26 cellular contexts compared by ENCODE assay signal in the genomic region with DNA sequence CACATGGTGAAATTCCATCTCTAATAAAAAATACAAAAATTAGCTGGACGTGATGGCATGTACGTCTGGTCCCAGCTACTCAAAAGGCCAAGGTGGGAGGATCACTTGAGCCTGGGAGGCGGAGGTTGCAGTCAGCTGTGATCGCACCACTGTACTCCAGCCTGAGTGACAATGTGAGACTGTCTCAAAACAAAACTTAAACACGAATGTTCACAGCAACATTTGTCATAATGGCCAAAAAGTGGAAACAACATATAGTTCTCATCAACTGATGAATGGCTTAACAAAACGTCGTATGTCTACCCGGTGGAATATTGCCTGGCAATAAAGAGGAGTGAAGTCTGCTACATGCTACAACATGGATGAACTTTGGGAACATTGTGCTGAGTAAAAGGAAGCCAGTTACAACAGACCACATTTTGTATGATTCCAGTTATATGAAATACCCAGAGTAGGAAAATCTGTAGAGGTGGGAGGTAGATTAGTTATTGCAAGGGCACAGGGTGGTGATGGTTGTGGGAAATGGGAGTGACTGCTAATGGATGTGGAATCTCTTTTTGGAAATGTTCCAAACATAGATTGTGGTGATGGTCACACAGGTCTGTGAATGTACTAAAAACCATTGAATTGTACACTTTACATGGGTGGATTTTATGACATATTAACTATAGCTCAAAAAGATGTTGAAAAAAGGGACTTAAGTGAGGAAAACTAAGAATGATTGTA.
DNase-seq lines count a peak whose midpoint lies in the region; TF ChIP-seq lines count a peak whose summit lies in the region.
"Had no signal": no experiment of that assay in that cellular context is flagged by ENCODE, and none has a peak within 500 bp of the region (broad histone marks: within the 10 kb centered on the region; RNA-seq: fewer than 3 reads in every experiment).

No MANE protein-coding gene starts in this region.

- H3K4me1 ChIP-seq in Caco-2 = no peaks in the 10 kb centered on the region; the same call in 1 of the 2 replicates
- H3K4me1 ChIP-seq: HAP-1, lower lobe of right lung had no signal

- no peaks in the 10 kb centered on the region for H3K9me3 Mint-ChIP-seq in activated CD4-positive, alpha-beta T cell treated with anti-CD3 and anti-CD28 coated beads, Interleukin-2, amount 10 ng/mL, durations not matched to agents 24 days and 14 days
- H3K9me3 Mint-ChIP-seq in Caco-2 (ENCODE audit: unreplicated experiment) = no peaks in the 10 kb centered on the region
- H3K9me3 Mint-ChIP-seq: activated naive CD4-positive, alpha-beta T cell treated with anti-CD3 and anti-CD28 coated beads, Interleukin-2, amount 10 ng/mL, durations not matched to agents 7 days and 5 days; activated T-helper 1 cell treated with anti-CD3 and anti-CD28 coated beads, Interleukin-12 subunit alpha, Interleukin-12 subunit beta, Interleukin-2, Interleukin-4 antibody, amounts not matched to agents 30 ng/mL and 10 ng/mL and 1 ng/mL, durations not matched to agents 14 hours and 24 hours and 36 hours; natural killer cell treated with Interleukin-12 subunit alpha and Interleukin-12 subunit beta and Interleukin-15 and Interleukin-18, amount 100 ng/mL, for 72 hours had no signal

- no peaks in the 10 kb centered on the region for H3K36me3 Mint-ChIP-seq in activated CD4-positive, alpha-beta T cell treated with anti-CD3 and anti-CD28 coated beads, Interleukin-2, amount 10 ng/mL, durations not matched to agents 24 days and 14 days (ENCODE audit: low read depth)
- H3K36me3 Mint-ChIP-seq in Caco-2 (ENCODE audit: insufficient read depth, unreplicated experiment) = peaks cover 19% of the 10 kb centered on the region
- H3K36me3 Mint-ChIP-seq: activated naive CD4-positive, alpha-beta T cell treated with anti-CD3 and anti-CD28 coated beads, Interleukin-2, amount 10 ng/mL, durations not matched to agents 7 days and 5 days; natural killer cell treated with Interleukin-12 subunit alpha and Interleukin-12 subunit beta and Interleukin-15 and Interleukin-18, amount 100 ng/mL, for 72 hours had no signal

- no peaks in the 10 kb centered on the region for H3K27me3 ChIP-seq in Caco-2 (replicated peaks; ENCODE audit: control insufficient read depth, insufficient read depth, low read length)
- H3K27me3 ChIP-seq: tibial artery had no signal

- CTCF ChIA-PET in Caco-2 (lab: Charles Lee) = no interaction called here

- H3K36me3 ChIP-seq in Caco-2 (ENCODE audit: control insufficient read depth, insufficient read depth, low read length) = no peaks in the 10 kb centered on the region
- H3K36me3 ChIP-seq: HAP-1, lower lobe of right lung, tibial artery had no signal

- TF ChIP-seq CTCF in astrocyte of the spinal cord (IDR thresholded peaks at IDR 0.05; ENCODE audit: low read depth, low read length) (no peak), Caco-2 (IDR thresholded peaks at IDR 0.05; ENCODE audit: insufficient read depth in 1 of 2, low read depth in 1 of 2, low read length in 1 of 2, severe bottlenecking in 1 of 2, unreplicated experiment in 1 of 2) (no peak)

- POLR2A ChIA-PET in Caco-2 (lab: Charles Lee) = no interaction called here

- peak overlapping the region; percentile 67 for H3K27ac Mint-ChIP-seq in activated CD4-positive, alpha-beta T cell treated with anti-CD3 and anti-CD28 coated beads, Interleukin-2, amount 10 ng/mL, durations not matched to agents 24 days and 14 days
- H3K27ac Mint-ChIP-seq in Caco-2 (ENCODE audit: unreplicated experiment) = no peak overlapping the region
- H3K27ac Mint-ChIP-seq: activated naive CD4-positive, alpha-beta T cell treated with anti-CD3 and anti-CD28 coated beads, Interleukin-2, amount 10 ng/mL, durations not matched to agents 7 days and 5 days; activated T-helper 1 cell treated with anti-CD3 and anti-CD28 coated beads, Interleukin-12 subunit alpha, Interleukin-12 subunit beta, Interleukin-2, Interleukin-4 antibody, amounts not matched to agents 30 ng/mL and 10 ng/mL and 1 ng/mL, durations not matched to agents 14 hours and 24 hours and 36 hours had no signal

- intact Hi-C loops in activated CD4-positive, alpha-beta T cell treated with anti-CD3 and anti-CD28 coated beads, Interleukin-2, amount 10 ng/mL, durations not matched to agents 24 days and 14 days (cut with micrococcal nuclease) = no loop called here
- intact Hi-C loops in Caco-2 (cut with micrococcal nuclease; ENCODE audit: unreplicated experiment) = no loop called here

- H3K9me3 ChIP-seq in Caco-2 = no peaks in the 10 kb centered on the region
- H3K9me3 ChIP-seq: HAP-1, lower lobe of right lung, tibial artery had no signal

- no peaks in the 10 kb centered on the region for H3K27me3 Mint-ChIP-seq in activated CD4-positive, alpha-beta T cell treated with anti-CD3 and anti-CD28 coated beads, Interleukin-2, amount 10 ng/mL, durations not matched to agents 24 days and 14 days
- no peaks in the 10 kb centered on the region for H3K27me3 Mint-ChIP-seq in Caco-2 (ENCODE audit: insufficient read depth, unreplicated experiment)
- H3K27me3 Mint-ChIP-seq: activated naive CD4-positive, alpha-beta T cell treated with anti-CD3 and anti-CD28 coated beads, Interleukin-2, amount 10 ng/mL, durations not matched to agents 7 days and 5 days; natural killer cell treated with Interleukin-12 subunit alpha and Interleukin-12 subunit beta and Interleukin-15 and Interleukin-18, amount 100 ng/mL, for 72 hours; T-helper 17 cell had no signal

- no peak overlapping the region for H3K4me3 ChIP-seq in astrocyte of the spinal cord (ENCODE audit: low read depth, low read length)
- no peak overlapping the region for H3K4me3 ChIP-seq in Caco-2 (ENCODE audit: low read depth, low read length)
- H3K4me3 ChIP-seq: HAP-1, lower lobe of right lung, SK-N-MC, smooth muscle cell, tibial artery had no signal

- no peak for DNase-seq in activated CD4-positive, alpha-beta T cell treated with anti-CD3 and anti-CD28 coated beads, Interleukin-2, amount 10 ng/mL, durations not matched to agents 24 days and 14 days
- no peak for DNase-seq in activated CD4-positive, alpha-beta T cell treated with anti-CD3 and anti-CD28 coated beads, Interleukin-2, amount 50 U/mL, for 1 hour
- DNase-seq in HT1080 (ENCODE audit: low read depth) = peak; percentile 87
- DNase-seq in astrocyte of the spinal cord (ENCODE audit: low read depth, low spot score) = peak; percentile 14
- peak; percentile 41 for DNase-seq in renal cortical epithelial cell (ENCODE audit: low read depth)
- DNase-seq in Caco-2 = no peak
- no peak for DNase-seq in SHP77 treated with DMSO at 0.1 percent for 48 hours (lab: John Stamatoyannopoulos, UW)
- DNase-seq in stimulated activated CD8-positive, alpha-beta memory T cell treated with anti-CD3 and anti-CD28 coated beads, Interleukin-4, amount 100 ng/mL, for 48 hours = no peak
- DNase-seq: 8988T; activated naive CD4-positive, alpha-beta T cell treated with anti-CD3 and anti-CD28 coated beads, Interleukin-2, amount 10 ng/mL, durations not matched to agents 7 days and 5 days; amygdala; DMS153; GDM1; glutamatergic neuron; kidney; lower lobe of right lung; NCI-H1105; NCI-H2029 treated with DMSO at 0.1 percent for 48 hours; NCI-H345; tibial artery had no signal

- no peak overlapping the region for H3K4me3 Mint-ChIP-seq in activated CD4-positive, alpha-beta T cell treated with anti-CD3 and anti-CD28 coated beads, Interleukin-2, amount 10 ng/mL, durations not matched to agents 24 days and 14 days
- H3K4me3 Mint-ChIP-seq in Caco-2 (ENCODE audit: unreplicated experiment) = no peak overlapping the region
- H3K4me3 Mint-ChIP-seq: activated naive CD4-positive, alpha-beta T cell treated with anti-CD3 and anti-CD28 coated beads, Interleukin-2, amount 10 ng/mL, durations not matched to agents 7 days and 5 days; activated T-helper 1 cell treated with anti-CD3 and anti-CD28 coated beads, Interleukin-12 subunit alpha, Interleukin-12 subunit beta, Interleukin-2, Interleukin-4 antibody, amounts not matched to agents 30 ng/mL and 10 ng/mL and 1 ng/mL, durations not matched to agents 14 hours and 24 hours and 36 hours; natural killer cell treated with Interleukin-12 subunit alpha and Interleukin-12 subunit beta and Interleukin-15 and Interleukin-18, amount 100 ng/mL, for 72 hours; T-helper 17 cell had no signal

- no TSS peak for BruUV-seq in Caco-2 (replicated peaks; lab: Mats Ljungman, UMichigan)

- H3K4me1 Mint-ChIP-seq in activated CD4-positive, alpha-beta T cell treated with anti-CD3 and anti-CD28 coated beads, Interleukin-2, amount 10 ng/mL, durations not matched to agents 24 days and 14 days = peaks cover 11% of the 10 kb centered on the region
- H3K4me1 Mint-ChIP-seq in Caco-2 (ENCODE audit: low read depth, unreplicated experiment) = no peaks in the 10 kb centered on the region
- H3K4me1 Mint-ChIP-seq: activated naive CD4-positive, alpha-beta T cell treated with anti-CD3 and anti-CD28 coated beads, Interleukin-2, amount 10 ng/mL, durations not matched to agents 7 days and 5 days had no signal

- in situ Hi-C loops in astrocyte of the spinal cord (cut with HindIII; ENCODE audit: low sequenced_read_pairs) = no loop called here

Comparison
In these comparisons a context has a peak if more than half of its experiments do, and no peak if none do; other contexts are left out.
1. DNase-seq: peak in HT1080 (single experiment), astrocyte of the spinal cord (single experiment) and renal cortical epithelial cell (single experiment); none in activated CD4-positive, alpha-beta T cell treated with anti-CD3 and anti-CD28 coated beads, Interleukin-2, amount 10 ng/mL, durations not matched to agents 24 days and 14 days (single experiment), activated CD4-positive, alpha-beta T cell treated with anti-CD3 and anti-CD28 coated beads, Interleukin-2, amount 50 U/mL, for 1 hour (single experiment), Caco-2 (0 of 2), SHP77 treated with DMSO at 0.1 percent for 48 hours (single experiment) and stimulated activated CD8-positive, alpha-beta memory T cell treated with anti-CD3 and anti-CD28 coated beads, Interleukin-4, amount 100 ng/mL, for 48 hours (single experiment).